In genomic region chr6:105452924-105453756, GRCh38 we compare ENCODE assay signal across 7 cellular contexts. TPM values are rescaled to one million over a fixed set of nuclear protein-coding genes. Genes with fewer than 3 reads are reported as not detected.
DNase-seq lines count a peak whose midpoint lies in the region; ATAC-seq lines count a peak whose summit lies in the region.

No MANE protein-coding gene starts in this region.

- H3K4me3 ChIP-seq in skeletal muscle satellite cell (ENCODE audit: low read length), result no peak overlapping the region

- H3K27me3 ChIP-seq in skeletal muscle satellite cell (ENCODE audit: control insufficient read depth, insufficient read depth, low read length), result no peaks in the 10 kb centered on the region

- peak overlapping the region; percentile 18 for H3K9ac ChIP-seq in skeletal muscle satellite cell (ENCODE audit: low read depth, low read length)

- no peaks in the 10 kb centered on the region for H3K9me3 ChIP-seq in skeletal muscle satellite cell (replicated peaks; ENCODE audit: low read length)

- DNase-seq in activated T-cell treated with anti-CD3 and anti-CD28 coated beads, Interleukin-2, amount 50 U/mL, for 48 hours, result peak; percentile 33 to 53
- DNase-seq in OCI-M1 (lab: John Stamatoyannopoulos, UW), result no peak
- DNase-seq in epidermal melanocyte (ENCODE audit: insufficient read length, low spot score), result no peak

- no peak overlapping the region for H3K4me2 ChIP-seq in skeletal muscle satellite cell (ENCODE audit: low read length)

- H3K36me3 ChIP-seq in skeletal muscle satellite cell (ENCODE audit: insufficient read depth, low read length), result no peaks in the 10 kb centered on the region

- ATAC-seq in GM19463 (IDR thresholded peaks at IDR 0.05; ENCODE audit: unreplicated experiment), result peak; percentile 72
- ATAC-seq in HG03565 (IDR thresholded peaks at IDR 0.05; ENCODE audit: unreplicated experiment), result peak; percentile 48
- no peak for ATAC-seq in GM19455 (IDR thresholded peaks at IDR 0.05; ENCODE audit: unreplicated experiment)

- H3K4me1 ChIP-seq in skeletal muscle satellite cell (ENCODE audit: control insufficient read depth, insufficient read depth, low read length), result peaks cover 4% of the 10 kb centered on the region

RNA-seq across cellular contexts. Expression of gene PREP, which starts 50.3 kb away (rescaled TPM):
- 19.2 and 19.3 TPM in 2 replicates for total RNA-seq in skeletal muscle satellite cell (2012; rRNA removed)

Comparison
In these comparisons a context has a peak if more than half of its experiments do, and no peak if none do; other contexts are left out.
1. DNase-seq: peak in activated T-cell treated with anti-CD3 and anti-CD28 coated beads, Interleukin-2, amount 50 U/mL, for 48 hours (2 of 2); none in OCI-M1 (single experiment) and epidermal melanocyte (single experiment).